Comparison of ENCODE assay signal across 9 cellular contexts in genomic region chr19:35712910-35713845, GRCh38.
DNase-seq lines count a peak whose midpoint lies in the region; ATAC-seq and TF ChIP-seq lines count a peak whose summit lies in the region.
"Had no signal": no experiment of that assay in that cellular context is flagged by ENCODE, and none has a peak within 500 bp of the region (broad histone marks: within the 10 kb centered on the region; RNA-seq: fewer than 3 reads in every experiment).

No MANE protein-coding gene starts in this region.

- peak; percentile 83 for TF ChIP-seq POLR2A in GM19099 (IDR thresholded peaks at IDR 0.05; ENCODE audit: extremely low read depth, insufficient read length, low read depth)

- peak; percentile 76 for DNase-seq in activated CD4-positive, CD25-positive, alpha-beta regulatory T cell treated with anti-CD3 and anti-CD28 coated beads, Interleukin-2, amount 50 U/mL, for 72 hours
- peak; percentile 29 for DNase-seq in effector CD4-positive, alpha-beta T cell
- peak; percentile 81 to 82 for DNase-seq in stimulated activated CD8-positive, alpha-beta memory T cell treated with anti-CD3 and anti-CD28 coated beads, Interleukin-2, amount 100 ng/mL, for 48 hours (ENCODE audit: low read depth in 2 of 2)
- DNase-seq in DMS153 (lab: John Stamatoyannopoulos, UW) (no peak), superior temporal gyrus (ENCODE audit: extremely low spot score) (no peak)
- DNase-seq: pancreas had no signal

- no peak for ATAC-seq in HG03342 (IDR thresholded peaks at IDR 0.05; ENCODE audit: unreplicated experiment)
- no peak for ATAC-seq in GM18520 (IDR thresholded peaks at IDR 0.05; ENCODE audit: unreplicated experiment)
- ATAC-seq: pancreas had no signal

Comparison
In these comparisons a context has a peak if more than half of its experiments do, and no peak if none do; other contexts are left out.
1. DNase-seq: peak in activated CD4-positive, CD25-positive, alpha-beta regulatory T cell treated with anti-CD3 and anti-CD28 coated beads, Interleukin-2, amount 50 U/mL, for 72 hours (single experiment), effector CD4-positive, alpha-beta T cell (single experiment) and stimulated activated CD8-positive, alpha-beta memory T cell treated with anti-CD3 and anti-CD28 coated beads, Interleukin-2, amount 100 ng/mL, for 48 hours (2 of 2); none in DMS153 (single experiment) and superior temporal gyrus (single experiment).